9 cellular contexts compared by ENCODE assay signal in the genomic region with DNA sequence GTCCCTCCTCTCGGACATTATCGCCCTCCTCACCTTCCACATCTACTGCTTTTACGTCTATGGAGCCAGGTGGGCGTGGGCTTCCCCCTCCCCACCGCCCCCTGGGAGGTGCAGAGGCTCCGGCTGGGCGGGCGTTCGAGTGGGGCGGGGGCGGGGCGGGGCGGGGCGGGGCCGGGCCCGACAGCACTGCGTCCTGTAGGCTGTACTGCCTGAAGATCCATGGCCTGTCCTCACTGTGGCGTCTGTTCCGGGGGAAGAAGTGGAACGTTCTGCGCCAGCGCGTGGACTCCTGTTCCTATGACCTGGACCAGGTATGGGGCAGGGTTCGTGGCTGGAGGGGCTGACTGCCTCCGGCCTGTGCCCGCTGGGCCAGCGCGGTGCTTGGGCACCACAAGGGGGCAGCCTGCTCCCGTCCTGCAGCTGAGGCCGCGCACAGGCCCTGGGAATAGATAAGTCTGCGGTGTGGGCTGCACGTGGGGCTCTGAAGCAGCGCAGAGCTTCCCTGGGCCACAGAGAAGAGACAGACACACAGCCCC. TPM values are rescaled to one million over a fixed set of nuclear protein-coding genes. Genes with fewer than 3 reads are reported as not detected.
DNase-seq lines count a peak whose midpoint lies in the region; ATAC-seq and TF ChIP-seq lines count a peak whose summit lies in the region.
"Had no signal": no experiment of that assay in that cellular context is flagged by ENCODE, and none has a peak within 500 bp of the region (broad histone marks: within the 10 kb centered on the region; RNA-seq: fewer than 3 reads in every experiment).

No MANE protein-coding gene starts in this region.

- no peak overlapping the region for H3K9ac ChIP-seq in Loucy (ENCODE audit: low read depth, low read length, poor library complexity, severe bottlenecking)
- H3K9ac ChIP-seq in duodenal mucosa (ENCODE audit: low read depth in 1 of 2, low read length in 2 of 2), result no peak overlapping the region
- no peak overlapping the region for H3K9ac ChIP-seq in mesenchymal stem cell (ENCODE audit: low read length)

- TF ChIP-seq CTCF in Loucy (conservative IDR thresholded peaks at IDR 0.05; ENCODE audit: low read length), result peak; percentile 34

- H3K18ac ChIP-seq in mesenchymal stem cell (ENCODE audit: low read depth in 1 of 2, low read length in 2 of 2), result peak overlapping the region in 1 of 2 experiments; percentile 18

- H3K36me3 ChIP-seq in Loucy (ENCODE audit: insufficient read depth, low read length) (no peaks in the 10 kb centered on the region), duodenal mucosa (ENCODE audit: control insufficient read depth in 1 of 2, insufficient read depth in 2 of 2, low read length in 2 of 2) (peaks cover 0 to 12% of the 10 kb centered on the region in 2 donors), mesenchymal stem cell (ENCODE audit: control insufficient read depth in 1 of 2, insufficient read depth in 2 of 2, low read depth in 1 of 2, low read length in 2 of 2) (peaks cover 32 to 80% of the 10 kb centered on the region in 2 experiments)

- H3K4me1 ChIP-seq in Loucy (ENCODE audit: insufficient read depth, low read length, poor library complexity, severe bottlenecking) (peaks cover 14% of the 10 kb centered on the region), duodenal mucosa (ENCODE audit: control insufficient read depth in 1 of 2, insufficient read depth in 2 of 2, low read length in 2 of 2) (no peaks in the 10 kb centered on the region), mesenchymal stem cell (ENCODE audit: control insufficient read depth, insufficient read depth, low read depth, low read length) (peaks cover 25% of the 10 kb centered on the region)

- H2BK120ac ChIP-seq in mesenchymal stem cell (ENCODE audit: low read depth, low read length), result no peak overlapping the region

- H2BK15ac ChIP-seq in mesenchymal stem cell (ENCODE audit: low read depth, poor library complexity, severe bottlenecking), result peak overlapping the region; percentile 30

- ATAC-seq in GM18511 (IDR thresholded peaks at IDR 0.05; ENCODE audit: unreplicated experiment), result no peak

- peak overlapping the region in 1 of 2 experiments; percentile 68 for H3K14ac ChIP-seq in mesenchymal stem cell (ENCODE audit: low read length in 2 of 2)

- H3K4me2 ChIP-seq in Loucy (ENCODE audit: low read depth, low read length, poor library complexity, severe bottlenecking) (no peak overlapping the region), mesenchymal stem cell (ENCODE audit: low read length, poor library complexity, severe bottlenecking) (no peak overlapping the region)

- H3K27ac ChIP-seq in duodenal mucosa (ENCODE audit: low read depth, low read length) (no peak overlapping the region), mesenchymal stem cell (ENCODE audit: low read length, poor library complexity, severe bottlenecking) (no peak overlapping the region)
- H3K27ac ChIP-seq: SK-N-MC had no signal

- 17% methylated on average over 23 of the region's 34 CpGs for WGBS in mesenchymal stem cell

- H2AFZ ChIP-seq in Loucy (ENCODE audit: low read length), result no peak overlapping the region
- H2AFZ ChIP-seq in mesenchymal stem cell (ENCODE audit: low read depth, low read length), result no peak overlapping the region

- H3K27me3 ChIP-seq in Loucy (ENCODE audit: insufficient read depth, low read length, poor library complexity, severe bottlenecking) (no peaks in the 10 kb centered on the region), duodenal mucosa (ENCODE audit: control insufficient read depth in 1 of 2, insufficient read depth in 2 of 2, low read length in 2 of 2) (no peaks in the 10 kb centered on the region), mesenchymal stem cell (ENCODE audit: control insufficient read depth in 1 of 2, insufficient read depth in 1 of 2, low read length in 2 of 2) (no peaks in the 10 kb centered on the region)

- H3K4me3 ChIP-seq in Loucy (ENCODE audit: low read length, poor library complexity, severe bottlenecking) (no peak overlapping the region), duodenal mucosa (ENCODE audit: low read depth in 1 of 2, low read length in 2 of 2) (peak overlapping the region; percentile 22 to 60), mesenchymal stem cell (ENCODE audit: insufficient read depth in 1 of 2, low read depth in 1 of 2, low read length in 2 of 2) (no peak overlapping the region)
- H3K4me3 ChIP-seq: SK-N-MC had no signal

- H2BK5ac ChIP-seq in mesenchymal stem cell (ENCODE audit: low read depth, low read length, poor library complexity, severe bottlenecking), result no peak overlapping the region

- H3K4ac ChIP-seq in mesenchymal stem cell (ENCODE audit: low read depth in 1 of 2, low read length in 2 of 2), result no peak overlapping the region

- no peak overlapping the region for H4K91ac ChIP-seq in mesenchymal stem cell (ENCODE audit: low read length)

- peak overlapping the region in 1 of 2 experiments; percentile 51 for H2BK12ac ChIP-seq in mesenchymal stem cell (ENCODE audit: low read length in 2 of 2)

- peak; percentile 18 for DNase-seq in GDM1 (lab: John Stamatoyannopoulos, UW)
- DNase-seq in activated CD4-positive, alpha-beta T cell treated with anti-CD3 and anti-CD28 coated beads for 24 hours (ENCODE audit: low read depth in 2 of 2), result peak; percentile 28 to 44
- DNase-seq in mesenchymal stem cell, result peak; percentile 82
- peak; percentile 37 for DNase-seq in stimulated activated CD8-positive, alpha-beta memory T cell treated with anti-CD3 and anti-CD28 coated beads, Interleukin-7, amount 100 ng/mL, for 24 hours (ENCODE audit: low read depth)
- DNase-seq in cortex of kidney (lab: John Stamatoyannopoulos, UW), result no peak

- H2AK5ac ChIP-seq in mesenchymal stem cell (ENCODE audit: low read length, severe bottlenecking), result no peak overlapping the region

- no peaks in the 10 kb centered on the region for H4K20me1 ChIP-seq in Loucy (ENCODE audit: insufficient read depth, low read length, poor library complexity, severe bottlenecking)

- H3K9me3 ChIP-seq in Loucy (ENCODE audit: insufficient read depth, low read depth, low read length) (no peaks in the 10 kb centered on the region), duodenal mucosa (ENCODE audit: control insufficient read depth in 1 of 2, low read length in 2 of 2) (no peaks in the 10 kb centered on the region), mesenchymal stem cell (ENCODE audit: control insufficient read depth, low read length) (no peaks in the 10 kb centered on the region)

- H3K79me1 ChIP-seq in mesenchymal stem cell (replicated peaks; ENCODE audit: low read length, poor library complexity, severe bottlenecking), result peaks cover 24% of the 10 kb centered on the region

- H3K79me2 ChIP-seq in Loucy (ENCODE audit: insufficient read depth, low read length), result no peaks in the 10 kb centered on the region

- H3K9me2 ChIP-seq in Loucy (replicated peaks; ENCODE audit: low read depth, low read length), result no peaks in the 10 kb centered on the region

- H3K23ac ChIP-seq in mesenchymal stem cell (ENCODE audit: low read length in 2 of 2), result no peak overlapping the region

- no peaks in the 10 kb centered on the region for H3F3A ChIP-seq in Loucy (ENCODE audit: low read depth)

- H4K8ac ChIP-seq in mesenchymal stem cell (ENCODE audit: low read length), result peak overlapping the region; percentile 67

RNA-seq across cellular contexts. Expression of a gene that starts 9.2 kb away (rescaled TPM):
- polyA plus RNA-seq in mesenchymal stem cell (2013, experiment 1 of 2), result 18.5 TPM
- 17.1 TPM for polyA plus RNA-seq in mesenchymal stem cell (2013, experiment 2 of 2)

RNA-seq across cellular contexts. Expression of a gene that starts 10.9 kb away (rescaled TPM):
- polyA plus RNA-seq in mesenchymal stem cell (2013, experiment 1 of 2), result 11.2 TPM
- 12.0 TPM for polyA plus RNA-seq in mesenchymal stem cell (2013, experiment 2 of 2)

RNA-seq across cellular contexts. Expression of a gene that starts 12.1 kb away (rescaled TPM):
- 0.62 TPM for polyA plus RNA-seq in mesenchymal stem cell (2013, experiment 1 of 2)
- polyA plus RNA-seq in mesenchymal stem cell (2013, experiment 2 of 2), result 0.64 TPM

RNA-seq across cellular contexts. Expression of a gene that starts 18.7 kb away (rescaled TPM):
- 0.03 TPM for polyA plus RNA-seq in mesenchymal stem cell (2013, experiment 1 of 2)
- not detected for polyA plus RNA-seq in mesenchymal stem cell (2013, experiment 2 of 2)

RNA-seq across cellular contexts. Expression of a gene that starts 51.4 kb away (rescaled TPM):
- polyA plus RNA-seq in mesenchymal stem cell (2013, experiment 1 of 2), result 22.1 TPM
- 19.9 TPM for polyA plus RNA-seq in mesenchymal stem cell (2013, experiment 2 of 2)

Comparison
In these comparisons a context has a peak if more than half of its experiments do, and no peak if none do; other contexts are left out.
1. H3K4me3 ChIP-seq: peak in duodenal mucosa (2 of 2); none in Loucy (single experiment) and mesenchymal stem cell (0 of 2).